Comparison of ENCODE assay signal across 9 cellular contexts in the genomic region with DNA sequence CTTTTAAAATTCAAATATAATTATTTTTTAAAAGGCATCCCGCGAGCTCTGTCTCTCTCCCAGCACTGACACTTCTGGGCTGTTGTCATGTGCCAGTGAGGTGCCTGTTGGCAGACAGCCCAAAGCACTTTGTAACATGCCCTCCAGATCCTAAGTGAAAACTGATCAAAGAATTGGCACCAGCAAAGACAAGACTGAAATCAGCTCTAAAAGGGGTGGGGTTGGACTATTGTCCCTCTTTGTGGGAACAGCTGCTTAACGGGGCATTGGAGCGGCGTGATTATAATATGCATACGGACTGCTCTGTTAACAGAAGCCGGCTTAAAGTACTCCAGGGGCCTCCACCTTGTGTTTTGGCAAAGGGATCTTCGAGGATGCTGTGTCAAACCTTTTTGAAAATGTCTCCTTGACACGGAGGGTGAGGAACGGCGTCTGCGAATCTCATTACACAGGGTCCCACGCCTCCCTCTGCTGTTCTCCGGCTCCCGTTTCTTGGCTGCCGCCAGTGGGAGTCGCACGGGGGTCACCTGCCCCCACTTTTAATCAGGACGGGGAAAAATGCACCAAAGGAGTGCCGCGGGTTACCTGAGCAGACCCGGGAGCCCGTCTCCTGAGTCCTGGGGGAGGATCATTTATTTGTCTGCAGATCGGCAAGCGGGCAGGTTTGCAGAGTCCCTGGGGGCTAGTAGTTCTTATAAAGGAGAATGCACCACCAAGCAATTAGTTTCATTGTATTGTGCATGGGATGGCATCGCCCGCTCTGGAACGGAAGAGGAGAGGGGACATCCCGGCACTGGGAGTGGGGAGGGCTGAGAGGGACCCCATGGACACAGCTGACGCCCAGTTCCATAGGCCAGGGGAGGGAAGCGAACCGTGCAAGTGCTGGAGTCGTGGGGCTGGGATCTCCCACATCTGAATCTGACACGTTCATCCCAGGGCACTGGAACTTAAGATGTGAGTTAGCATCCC. TPM values are rescaled to one million over a fixed set of nuclear protein-coding genes. Genes with fewer than 3 reads are reported as not detected.
DNase-seq lines count a peak whose midpoint lies in the region; ATAC-seq and TF ChIP-seq lines count a peak whose summit lies in the region.
"Had no signal": no experiment of that assay in that cellular context is flagged by ENCODE, and none has a peak within 500 bp of the region (broad histone marks: within the 10 kb centered on the region; RNA-seq: fewer than 3 reads in every experiment).

No MANE protein-coding gene starts in this region.

- H3K4me2 ChIP-seq in smooth muscle cell (peak overlapping the region; percentile 35), MM.1S (ENCODE audit: low read depth, low read length) (no peak overlapping the region)

- H3F3A ChIP-seq in smooth muscle cell (ENCODE audit: low read depth) (peaks cover 2% of the 10 kb centered on the region), MM.1S (ENCODE audit: insufficient read depth, low read length) (no peaks in the 10 kb centered on the region)

- H2AFZ ChIP-seq in smooth muscle cell (ENCODE audit: low read depth) (no peak overlapping the region), MM.1S (ENCODE audit: low read length) (no peak overlapping the region)

- ATAC-seq in left ventricle myocardium superior (peak; percentile 47), esophagus mucosa (no peak), HG02759 (IDR thresholded peaks at IDR 0.05; ENCODE audit: unreplicated experiment) (no peak)

- H3K9me3 ChIP-seq in smooth muscle cell (replicated peaks; ENCODE audit: low read depth), result no peaks in the 10 kb centered on the region
- H3K9me3 ChIP-seq in MM.1S (replicated peaks; ENCODE audit: insufficient read depth, low read length), result no peaks in the 10 kb centered on the region

- DNase-seq in NCI-H1092 (lab: John Stamatoyannopoulos, UW) (peak; percentile 58), RPMI8226 (peak; percentile 52), left ventricle myocardium superior (peak; percentile 49), smooth muscle cell (lab: John Stamatoyannopoulos, UW; ENCODE audit: unreplicated experiment) (no peak), T-helper 9 cell (no peak), MM.1S (no peak)
- DNase-seq: activated T-cell treated with anti-CD3 and anti-CD28 coated beads for 4 hours had no signal

- H3K9ac ChIP-seq in smooth muscle cell (ENCODE audit: low read depth) (no peak overlapping the region), MM.1S (ENCODE audit: low read length) (no peak overlapping the region)

- 53% methylated on average over 34 of the region's 34 CpGs for WGBS in smooth muscle cell (ENCODE audit: low lambda C conversion rate)

- H3K27ac ChIP-seq in smooth muscle cell (ENCODE audit: low read depth), result no peak overlapping the region
- no peak overlapping the region for H3K27ac ChIP-seq in MM.1S (ENCODE audit: low read length)

- H3K36me3 ChIP-seq in smooth muscle cell (ENCODE audit: low read depth), result no peaks in the 10 kb centered on the region
- no peaks in the 10 kb centered on the region for H3K36me3 ChIP-seq in MM.1S (replicated peaks; ENCODE audit: insufficient read depth, low read length)

- H3K4me3 ChIP-seq in smooth muscle cell (peak overlapping the region; percentile 10), MM.1S (ENCODE audit: low read length) (no peak overlapping the region)

- H3K4me1 ChIP-seq in smooth muscle cell (ENCODE audit: low read depth) (peaks cover 8% of the 10 kb centered on the region), MM.1S (ENCODE audit: low read length) (no peaks in the 10 kb centered on the region)

- H3K27me3 ChIP-seq in smooth muscle cell (ENCODE audit: low read depth), result peaks cover 26% of the 10 kb centered on the region
- H3K27me3 ChIP-seq in MM.1S (replicated peaks; ENCODE audit: insufficient read depth, low read length), result no peaks in the 10 kb centered on the region

- intact Hi-C loops in left ventricle myocardium superior (cut with micrococcal nuclease), result no loop called here

- no peaks in the 10 kb centered on the region for H3K79me2 ChIP-seq in smooth muscle cell (ENCODE audit: low read depth)
- no peaks in the 10 kb centered on the region for H3K79me2 ChIP-seq in MM.1S (ENCODE audit: low read length)

- no peak for TF ChIP-seq CTCF in smooth muscle cell (IDR thresholded peaks at IDR 0.05; ENCODE audit: borderline replicate concordance, insufficient read depth, poor library complexity, severe bottlenecking)
- no peak for TF ChIP-seq CTCF in MM.1S (IDR thresholded peaks at IDR 0.05; ENCODE audit: low read length)

- H3K9me2 ChIP-seq in MM.1S (replicated peaks; ENCODE audit: insufficient read depth, low read length), result no peaks in the 10 kb centered on the region

- no peaks in the 10 kb centered on the region for H4K20me1 ChIP-seq in smooth muscle cell (ENCODE audit: low read depth)
- H4K20me1 ChIP-seq in MM.1S (ENCODE audit: insufficient read depth, low read length), result no peaks in the 10 kb centered on the region

RNA-seq across cellular contexts. Expression of a gene that starts 44.3 kb away (rescaled TPM):
- 9.2 TPM for total RNA-seq in left ventricle myocardium superior
- total RNA-seq in smooth muscle cell, result 25.8 and 28.5 TPM in 2 replicates
- 19.0 and 21.3 TPM in 2 replicates for polyA plus RNA-seq in smooth muscle cell
- total RNA-seq in esophagus mucosa, result 22.7 TPM

RNA-seq across cellular contexts. Expression of a gene that starts 44.6 kb away (rescaled TPM):
- total RNA-seq in left ventricle myocardium superior (0.45 TPM), smooth muscle cell (1.4 and 2.0 TPM in 2 replicates), esophagus mucosa (1.1 TPM)
- 2.1 and 2.4 TPM in 2 replicates for polyA plus RNA-seq in smooth muscle cell

Comparison
In these comparisons a context has a peak if more than half of its experiments do, and no peak if none do; other contexts are left out.
1. DNase-seq: peak in NCI-H1092 (single experiment), RPMI8226 (single experiment) and left ventricle myocardium superior (single experiment); none in smooth muscle cell (single experiment), T-helper 9 cell (single experiment) and MM.1S (single experiment).